ENCODE assay signal across 23 cellular contexts in genomic region chr15:76939715-76940114, GRCh38. TPM values are rescaled to one million over a fixed set of nuclear protein-coding genes. Genes with fewer than 3 reads are reported as not detected.
A peak's percentile ranks its signal among the peaks of the same experiment; 100 is the strongest.
DNase-seq lines count a peak whose midpoint lies in the region; ATAC-seq and TF ChIP-seq lines count a peak whose summit lies in the region.
"Had no signal": no experiment of that assay in that cellular context is flagged by ENCODE, and none has a peak within 500 bp of the region (broad histone marks: within the 10 kb centered on the region; RNA-seq: fewer than 3 reads in every experiment).

No MANE protein-coding gene starts in this region.

- H3K27me3 ChIP-seq in CD4-positive, CD25-positive, alpha-beta regulatory T cell (ENCODE audit: control insufficient read depth, insufficient read depth, low read length): no peaks in the 10 kb centered on the region
- H3K27me3 ChIP-seq: foreskin keratinocyte, suprapubic skin had no signal

- no peak overlapping the region for H3K27ac Mint-ChIP-seq in CD4-positive, CD25-positive, alpha-beta regulatory T cell
- H3K27ac Mint-ChIP-seq: activated CD8-positive, alpha-beta memory T cell treated with anti-CD3 and anti-CD28 coated beads, Interleukin-2, amount 10 ng/mL, durations not matched to agents 7 days and 5 days; activated T-helper 1 cell treated with anti-CD3 and anti-CD28 coated beads, Interleukin-12 subunit alpha, Interleukin-12 subunit beta, Interleukin-2, Interleukin-4 antibody, amounts not matched to agents 30 ng/mL and 10 ng/mL and 1 ng/mL, durations not matched to agents 14 hours and 24 hours and 36 hours; B cell had no signal

- DNase-seq in CD4-positive, CD25-positive, alpha-beta regulatory T cell: peak in 1 of 3 donors; percentile 42
- DNase-seq in amniotic epithelial cell (ENCODE audit: low read depth): peak; percentile 22
- peak; percentile 55 for DNase-seq in iris pigment epithelial cell (ENCODE audit: low read depth)
- DNase-seq in NCI-H1694 (lab: John Stamatoyannopoulos, UW): no peak
- DNase-seq in iPS-NIHi7 (ENCODE audit: extremely low spot score): no peak
- DNase-seq: activated CD8-positive, alpha-beta memory T cell treated with anti-CD3 and anti-CD28 coated beads, Interleukin-2, amount 10 ng/mL, durations not matched to agents 7 days and 5 days; COR-L47; DND-41; foreskin keratinocyte; hypothalamus; Karpas-422; NCI-H1092 treated with DMSO at 0.1 percent for 48 hours; NCI-H2029; NCI-H446; stimulated activated CD4-positive, alpha-beta T cell treated with anti-CD3 and anti-CD28 coated beads, Interleukin-1b, Interleukin-23, amount 100 ng/mL, for 48 hours had no signal

- CTCF ChIA-PET in HEK293 (lab: Yijun Ruan, JAX): no interaction called here

- H3K4me1 ChIP-seq in CD4-positive, CD25-positive, alpha-beta regulatory T cell (ENCODE audit: control insufficient read depth, insufficient read depth, low read length, poor library complexity, severe bottlenecking): no peaks in the 10 kb centered on the region
- H3K4me1 ChIP-seq in HEK293 (ENCODE audit: control insufficient read depth, insufficient read depth, low read length): no peaks in the 10 kb centered on the region; the same call in 1 of the 2 replicates
- H3K4me1 ChIP-seq: foreskin keratinocyte, suprapubic skin had no signal

- H3K27me3 Mint-ChIP-seq in CD4-positive, CD25-positive, alpha-beta regulatory T cell: no peaks in the 10 kb centered on the region
- H3K27me3 Mint-ChIP-seq: activated CD8-positive, alpha-beta memory T cell treated with anti-CD3 and anti-CD28 coated beads, Interleukin-2, amount 10 ng/mL, durations not matched to agents 7 days and 5 days; B cell had no signal

- H3K36me3 Mint-ChIP-seq in CD4-positive, CD25-positive, alpha-beta regulatory T cell: peaks cover 26% of the 10 kb centered on the region

- POLR2A ChIA-PET in HEK293 (lab: Yijun Ruan, JAX): interaction anchor here (1.3 kb wide), 1 partner anchor 9 kb away, joined by 3 read pairs; the partner anchor contains the start of gene RCN2

- peaks cover 27% of the 10 kb centered on the region for H3K36me3 ChIP-seq in CD4-positive, CD25-positive, alpha-beta regulatory T cell (ENCODE audit: control insufficient read depth, insufficient read depth, low read length)
- H3K36me3 ChIP-seq in HEK293 (ENCODE audit: control insufficient read depth in 2 of 2, insufficient read depth in 1 of 2, low read length in 2 of 2): peaks cover 55 to 69% of the 10 kb centered on the region in 2 experiments

- no peak for TF ChIP-seq CTCF in HEK293 (tag by site-specific recombination; IDR thresholded peaks at IDR 0.05)

- ATAC-seq in CD4-positive, CD25-positive, alpha-beta regulatory T cell (ENCODE audit: low read depth in 2 of 2): peak; percentile 69 to 77
- no peak for ATAC-seq in GM21528 (IDR thresholded peaks at IDR 0.05; ENCODE audit: low FRiP score, unreplicated experiment)
- ATAC-seq: activated CD8-positive, alpha-beta memory T cell treated with anti-CD3 and anti-CD28 coated beads, Interleukin-2, amount 10 ng/mL, durations not matched to agents 7 days and 5 days; foreskin keratinocyte; Panc1 had no signal

- peaks cover 0 to 4% (median 0%) of the 10 kb centered on the region in 7 donors for H3K9me3 Mint-ChIP-seq in CD4-positive, CD25-positive, alpha-beta regulatory T cell
- H3K9me3 Mint-ChIP-seq: activated T-helper 1 cell treated with anti-CD3 and anti-CD28 coated beads, Interleukin-12 subunit alpha, Interleukin-12 subunit beta, Interleukin-2, Interleukin-4 antibody, amounts not matched to agents 30 ng/mL and 10 ng/mL and 1 ng/mL, durations not matched to agents 14 hours and 24 hours and 36 hours had no signal

- no peak overlapping the region for H3K4me3 Mint-ChIP-seq in CD4-positive, CD25-positive, alpha-beta regulatory T cell
- H3K4me3 Mint-ChIP-seq: activated CD8-positive, alpha-beta memory T cell treated with anti-CD3 and anti-CD28 coated beads, Interleukin-2, amount 10 ng/mL, durations not matched to agents 7 days and 5 days; activated T-helper 1 cell treated with anti-CD3 and anti-CD28 coated beads, Interleukin-12 subunit alpha, Interleukin-12 subunit beta, Interleukin-2, Interleukin-4 antibody, amounts not matched to agents 30 ng/mL and 10 ng/mL and 1 ng/mL, durations not matched to agents 14 hours and 24 hours and 36 hours; B cell had no signal

- no peak overlapping the region for H3K27ac ChIP-seq in CD4-positive, CD25-positive, alpha-beta regulatory T cell (ENCODE audit: insufficient read depth, low read length, poor library complexity, severe bottlenecking)
- no peak overlapping the region for H3K27ac ChIP-seq in HEK293 (ENCODE audit: extremely low read depth, low read depth, low read length)
- H3K27ac ChIP-seq: foreskin keratinocyte, skin epidermis, suprapubic skin had no signal

- no peak overlapping the region for H3K4me3 ChIP-seq in CD4-positive, CD25-positive, alpha-beta regulatory T cell (ENCODE audit: low read depth, low read length)
- no peak overlapping the region for H3K4me3 ChIP-seq in HEK293 (ENCODE audit: low read depth, low read length)
- H3K4me3 ChIP-seq: skin epidermis, suprapubic skin had no signal

- no peaks in the 10 kb centered on the region for H3K9me3 ChIP-seq in CD4-positive, CD25-positive, alpha-beta regulatory T cell (ENCODE audit: control insufficient read depth in 2 of 2, low read length in 2 of 2)
- no peaks in the 10 kb centered on the region for H3K9me3 ChIP-seq in HEK293 (ENCODE audit: control insufficient read depth, insufficient read depth, low read depth, low read length)
- H3K9me3 ChIP-seq: suprapubic skin had no signal

- H3K4me1 Mint-ChIP-seq in CD4-positive, CD25-positive, alpha-beta regulatory T cell: peaks cover 0 to 14% (median 12%) of the 10 kb centered on the region in 4 donors

TF ChIP-seq in HEK293, 187 proteins besides CTCF, POLR2A, EP300 and RAD21 (continues in another document):
- TF ChIP-seq ZNF629 (tag by site-specific recombination; IDR thresholded peaks at IDR 0.05) (no peak), PRDM1 (tag by site-specific recombination; IDR thresholded peaks at IDR 0.05) (0 out of 2 replicates have a peak, but pooled peaks have one; percentile 29), ZFP37 (tag by site-specific recombination; IDR thresholded peaks at IDR 0.05) (no peak), WT1 (tag by site-specific recombination; IDR thresholded peaks at IDR 0.05) (no peak), ZNF223 (tag by site-specific recombination; IDR thresholded peaks at IDR 0.05) (no peak), ZNF335 (tag by site-specific recombination; conservative IDR thresholded peaks at IDR 0.05) (no peak), ZNF169 (tag by site-specific recombination; IDR thresholded peaks at IDR 0.05) (no peak), BCL6B (tag by site-specific recombination; IDR thresholded peaks at IDR 0.05) (peak; percentile 69), PRDM4 (tag by site-specific recombination; IDR thresholded peaks at IDR 0.05) (no peak), ZBTB6 (tag by site-specific recombination; IDR thresholded peaks at IDR 0.05) (no peak), ZBTB48 (tag by site-specific recombination; IDR thresholded peaks at IDR 0.05) (no peak), GLI2 (tag by site-specific recombination; IDR thresholded peaks at IDR 0.05; ENCODE audit: borderline replicate concordance, low read depth) (no peak), KLF1 (tag by site-specific recombination; IDR thresholded peaks at IDR 0.05) (no peak), ZNF610 (tag by site-specific recombination; IDR thresholded peaks at IDR 0.05; ENCODE audit: borderline replicate concordance) (no peak), RBAK (tag by site-specific recombination; IDR thresholded peaks at IDR 0.05) (no peak)

RNA-seq across cellular contexts. Expression of gene RCN2, which starts 8.2 kb away (rescaled TPM):
- total RNA-seq in CD4-positive, CD25-positive, alpha-beta regulatory T cell: 17.3 TPM
- polyA plus RNA-seq in CD4-positive, CD25-positive, alpha-beta regulatory T cell: 10 to 100 TPM; 35.8 to 47.3 (median 41.6) TPM

RNA-seq across cellular contexts. Expression of gene SCAPER, which starts 34.6 kb away (rescaled TPM):
- 38.1 TPM for total RNA-seq in CD4-positive, CD25-positive, alpha-beta regulatory T cell
- 10 to 100 TPM; 13.2 to 16.9 (median 14.5) TPM for polyA plus RNA-seq in CD4-positive, CD25-positive, alpha-beta regulatory T cell

RNA-seq across cellular contexts. Expression of gene PSTPIP1, which starts 55.2 kb away (rescaled TPM):
- 169 TPM for total RNA-seq in CD4-positive, CD25-positive, alpha-beta regulatory T cell
- 10 to 100 TPM; 41.3 to 69.2 (median 45.7) TPM for polyA plus RNA-seq in CD4-positive, CD25-positive, alpha-beta regulatory T cell
- total RNA-seq: kidney epithelial cell had no signal

Comparison
In these comparisons a context has a peak if more than half of its experiments do, and no peak if none do; other contexts are left out.
1. DNase-seq: peak in amniotic epithelial cell (single experiment) and iris pigment epithelial cell (single experiment); none in NCI-H1694 (single experiment) and iPS-NIHi7 (single experiment).